Comparison of ENCODE assay signal across 8 cellular contexts in genomic region chr3:51706788-51707731, GRCh38. TPM values are rescaled to one million over a fixed set of nuclear protein-coding genes. Genes with fewer than 3 reads are reported as not detected.
DNase-seq lines count a peak whose midpoint lies in the region; ATAC-seq and TF ChIP-seq lines count a peak whose summit lies in the region.

Gene GRM2 (plus strand): TSS chr3:51707068. CDS start chr3:51708984, 1,916 bp downstream.

- H3K9me3 ChIP-seq in PC-3 (ENCODE audit: low read length) (no peaks in the 10 kb centered on the region), skeletal muscle satellite cell (replicated peaks; ENCODE audit: low read length) (no peaks in the 10 kb centered on the region)

- POLR2A ChIA-PET in PC-3 (lab: Charles Lee; ENCODE audit: unreplicated experiment): no interaction called here

- H3K79me2 ChIP-seq in PC-3 (ENCODE audit: low read length): no peaks in the 10 kb centered on the region

- intact Hi-C loops in activated CD4-positive, alpha-beta T cell treated with anti-CD3 and anti-CD28 coated beads, Interleukin-2, amount 10 ng/mL, durations not matched to agents 24 days and 14 days (cut with micrococcal nuclease): loop anchor here (2.0 kb wide), 1 partner anchor 20 kb away; no protein-coding TSS in a partner anchor
- intact Hi-C loops in PC-3 (cut with micrococcal nuclease): no loop called here

- ATAC-seq in PC-3: peak; percentile 49

- H4K20me1 ChIP-seq in PC-3 (ENCODE audit: low read length): no peaks in the 10 kb centered on the region

- H3K9me3 Mint-ChIP-seq in activated CD4-positive, alpha-beta T cell treated with anti-CD3 and anti-CD28 coated beads, Interleukin-2, amount 10 ng/mL, durations not matched to agents 24 days and 14 days: no peaks in the 10 kb centered on the region

- no peak within 1 kb of the TSS for H3K27ac Mint-ChIP-seq in activated CD4-positive, alpha-beta T cell treated with anti-CD3 and anti-CD28 coated beads, Interleukin-2, amount 10 ng/mL, durations not matched to agents 24 days and 14 days

- H3K4me1 ChIP-seq in PC-3 (ENCODE audit: insufficient read depth, low read length) (no peaks in the 10 kb centered on the region), skeletal muscle satellite cell (ENCODE audit: control insufficient read depth, insufficient read depth, low read length) (peaks cover 5% of the 10 kb centered on the region)

- H3K27me3 ChIP-seq in PC-3 (ENCODE audit: low read length) (no peaks in the 10 kb centered on the region), skeletal muscle satellite cell (ENCODE audit: control insufficient read depth, insufficient read depth, low read length) (peaks cover 18% of the 10 kb centered on the region)

- peaks cover 10% of the 10 kb centered on the region for H3K4me1 Mint-ChIP-seq in activated CD4-positive, alpha-beta T cell treated with anti-CD3 and anti-CD28 coated beads, Interleukin-2, amount 10 ng/mL, durations not matched to agents 24 days and 14 days

- H3K27me3 Mint-ChIP-seq in activated CD4-positive, alpha-beta T cell treated with anti-CD3 and anti-CD28 coated beads, Interleukin-2, amount 10 ng/mL, durations not matched to agents 24 days and 14 days: peaks cover 11% of the 10 kb centered on the region

- DNase-seq in activated CD4-positive, alpha-beta T cell treated with anti-CD3 and anti-CD28 coated beads, Interleukin-2, amount 10 ng/mL, durations not matched to agents 24 days and 14 days: peak; percentile 74
- no peak for DNase-seq in activated CD4-positive, alpha-beta T cell treated with anti-CD3 and anti-CD28 coated beads, Interleukin-2, amount 50 U/mL, for 4 hours
- DNase-seq in PC-3 (peak; percentile 14), cerebellar cortex (ENCODE audit: low spot score) (peak; percentile 48), iPS-NIHi11 (ENCODE audit: low spot score) (peak; percentile 99), SIG-M5 treated with dmso at 0.1 percent for 504 hours (lab: John Stamatoyannopoulos, UW; ENCODE audit: unreplicated experiment) (no peak), UCSD-AML1 (lab: John Stamatoyannopoulos, UW; ENCODE audit: unreplicated experiment) (no peak)

- H3K4me2 ChIP-seq in PC-3 (ENCODE audit: low read length) (no peak within 1 kb of the TSS), skeletal muscle satellite cell (ENCODE audit: low read length) (peak within 1 kb of the TSS; percentile 78)

- no peak within 1 kb of the TSS for H3K27ac ChIP-seq in PC-3 (ENCODE audit: low read length)

- H3K4me3 ChIP-seq in PC-3 (ENCODE audit: low read length) (no peak within 1 kb of the TSS), skeletal muscle satellite cell (ENCODE audit: low read length) (peak within 1 kb of the TSS; percentile 52)

- no peak within 1 kb of the TSS for H3K4me3 Mint-ChIP-seq in activated CD4-positive, alpha-beta T cell treated with anti-CD3 and anti-CD28 coated beads, Interleukin-2, amount 10 ng/mL, durations not matched to agents 24 days and 14 days

- CTCF ChIA-PET in PC-3 (lab: Charles Lee): no interaction called here

- no peaks in the 10 kb centered on the region for H3F3A ChIP-seq in PC-3 (ENCODE audit: low read length, unreplicated experiment)

- H3K36me3 ChIP-seq in PC-3 (ENCODE audit: low read depth, low read length) (no peaks in the 10 kb centered on the region), skeletal muscle satellite cell (ENCODE audit: insufficient read depth, low read length) (peaks cover 7% of the 10 kb centered on the region)

- H3K9ac ChIP-seq in PC-3 (ENCODE audit: low read length) (no peak within 1 kb of the TSS), skeletal muscle satellite cell (ENCODE audit: low read depth, low read length) (no peak within 1 kb of the TSS)

- no peaks in the 10 kb centered on the region for H3K9me2 ChIP-seq in PC-3 (replicated peaks; ENCODE audit: low read length)

- no TSS peak for BruUV-seq in PC-3 (replicated peaks; lab: Mats Ljungman, UMichigan)

- no peak within 1 kb of the TSS for H2AFZ ChIP-seq in PC-3 (ENCODE audit: low read length)

- no peak for TF ChIP-seq CTCF in PC-3 (conservative IDR thresholded peaks at IDR 0.05; ENCODE audit: low read depth, low read length)

- H3K36me3 Mint-ChIP-seq in activated CD4-positive, alpha-beta T cell treated with anti-CD3 and anti-CD28 coated beads, Interleukin-2, amount 10 ng/mL, durations not matched to agents 24 days and 14 days (ENCODE audit: low read depth): peaks cover 15% of the 10 kb centered on the region

RNA-seq across cellular contexts. Expression of gene GRM2, which starts in this region (rescaled TPM):
- 0.24 and 0.86 TPM in 2 replicates for total RNA-seq in activated CD4-positive, alpha-beta T cell treated with anti-CD3 and anti-CD28 coated beads, Interleukin-2, amount 10 ng/mL, durations not matched to agents 24 days and 14 days
- 0.07 and 0.17 TPM in 2 replicates for total RNA-seq in PC-3 (2014; rRNA removed)
- total RNA-seq in skeletal muscle satellite cell (2012; rRNA removed): under 0.01 TPM in 1 of 2 replicates, not detected in the other

Comparison
In these comparisons a context has a peak if more than half of its experiments do, and no peak if none do; other contexts are left out.
1. Peak in DNase-seq in activated CD4-positive, alpha-beta T cell treated with anti-CD3 and anti-CD28 coated beads, Interleukin-2, amount 10 ng/mL, durations not matched to agents 24 days and 14 days; RNA of the gene not detected or under 1 TPM.
2. Peak in DNase-seq and ATAC-seq in PC-3; RNA of the gene not detected or under 1 TPM.
3. DNase-seq: peak in cerebellar cortex (single experiment) and iPS-NIHi11 (single experiment); none in activated CD4-positive, alpha-beta T cell treated with anti-CD3 and anti-CD28 coated beads, Interleukin-2, amount 50 U/mL, for 4 hours (0 of 2), SIG-M5 treated with dmso at 0.1 percent for 504 hours (single experiment) and UCSD-AML1 (single experiment).